ENCODE assay signal across 9 cellular contexts in genomic region chr19:49930483-49931011, GRCh38. TPM values are rescaled to one million over a fixed set of nuclear protein-coding genes. Genes with fewer than 3 reads are reported as not detected.
DNase-seq lines count a peak whose midpoint lies in the region; TF ChIP-seq lines count a peak whose summit lies in the region.
"Had no signal": no experiment of that assay in that cellular context is flagged by ENCODE, and none has a peak within 500 bp of the region (broad histone marks: within the 10 kb centered on the region; RNA-seq: fewer than 3 reads in every experiment).

No MANE protein-coding gene starts in this region.

- no peak for TF ChIP-seq CTCF in suprapubic skin (IDR thresholded peaks at IDR 0.05)

- no peaks in the 10 kb centered on the region for H3K9me3 ChIP-seq in iPS-15b (ENCODE audit: control insufficient read depth, insufficient read depth, low read length)
- no peaks in the 10 kb centered on the region for H3K9me3 ChIP-seq in suprapubic skin

- H3K27me3 ChIP-seq in iPS-15b (ENCODE audit: control insufficient read depth, insufficient read depth, low read length) = no peaks in the 10 kb centered on the region
- no peaks in the 10 kb centered on the region for H3K27me3 ChIP-seq in suprapubic skin

- TF ChIP-seq EP300 in suprapubic skin (IDR thresholded peaks at IDR 0.05) = no peak

- H3K27ac ChIP-seq in suprapubic skin = peak overlapping the region; percentile 96

- peaks cover 2% of the 10 kb centered on the region for H3K9me3 Mint-ChIP-seq in activated CD4-positive, alpha-beta memory T cell treated with anti-CD3 and anti-CD28 coated beads, Interleukin-2, amount 10 ng/mL, durations not matched to agents 7 days and 5 days

- CTCF ChIA-PET in activated CD4-positive, alpha-beta memory T cell treated with anti-CD3 and anti-CD28 coated beads, Interleukin-2, amount 10 ng/mL, durations not matched to agents 7 days and 5 days (lab: Charles Lee) = no interaction called here

- H3K27me3 Mint-ChIP-seq in activated CD4-positive, alpha-beta memory T cell treated with anti-CD3 and anti-CD28 coated beads, Interleukin-2, amount 10 ng/mL, durations not matched to agents 7 days and 5 days = no peaks in the 10 kb centered on the region

- peaks cover 14% of the 10 kb centered on the region for H3K36me3 ChIP-seq in iPS-15b (ENCODE audit: control insufficient read depth, insufficient read depth, low read length)
- peaks cover 10% of the 10 kb centered on the region for H3K36me3 ChIP-seq in suprapubic skin

- WGBS in suprapubic skin = 53% methylated on average over 14 of the region's 15 CpGs

- DNase-seq in activated CD4-positive, alpha-beta T cell treated with anti-CD3 and anti-CD28 coated beads for 48 hours = peak; percentile 37
- no peak for DNase-seq in activated CD4-positive, alpha-beta T cell treated with anti-CD3 and anti-CD28 coated beads for 1 hour
- no peak for DNase-seq in activated CD4-positive, alpha-beta memory T cell treated with anti-CD3 and anti-CD28 coated beads, Interleukin-2, amount 10 ng/mL, durations not matched to agents 7 days and 5 days
- DNase-seq in suprapubic skin (ENCODE audit: low spot score in 2 of 2) (no peak), NCI-H128 (lab: John Stamatoyannopoulos, UW; ENCODE audit: unreplicated experiment) (no peak), NCI-H2171 (lab: John Stamatoyannopoulos, UW) (no peak), DMS53 treated with DMSO at 0.1 percent for 48 hours (lab: John Stamatoyannopoulos, UW; ENCODE audit: unreplicated experiment) (no peak)

- H3K36me3 Mint-ChIP-seq in activated CD4-positive, alpha-beta memory T cell treated with anti-CD3 and anti-CD28 coated beads, Interleukin-2, amount 10 ng/mL, durations not matched to agents 7 days and 5 days (ENCODE audit: low read depth) = peaks cover 56% of the 10 kb centered on the region

- H3K4me1 ChIP-seq in iPS-15b (ENCODE audit: control insufficient read depth, insufficient read depth, low read length) (peaks cover 4% of the 10 kb centered on the region), suprapubic skin (peaks cover 28% of the 10 kb centered on the region)

- peak overlapping the region; percentile 37 for H3K9ac ChIP-seq in iPS-15b (ENCODE audit: low read depth, low read length)

- peak overlapping the region; percentile 10 for H3K27ac Mint-ChIP-seq in activated CD4-positive, alpha-beta memory T cell treated with anti-CD3 and anti-CD28 coated beads, Interleukin-2, amount 10 ng/mL, durations not matched to agents 7 days and 5 days

- peaks cover 64% of the 10 kb centered on the region for H3K4me1 Mint-ChIP-seq in activated CD4-positive, alpha-beta memory T cell treated with anti-CD3 and anti-CD28 coated beads, Interleukin-2, amount 10 ng/mL, durations not matched to agents 7 days and 5 days

- POLR2A ChIA-PET in activated CD4-positive, alpha-beta memory T cell treated with anti-CD3 and anti-CD28 coated beads, Interleukin-2, amount 10 ng/mL, durations not matched to agents 7 days and 5 days (lab: Charles Lee) = interaction anchor here (0.8 to 3.9 kb wide), 13 partner anchors 11 to 873 kb away, joined by 3 to 43 read pairs (median 8); partner anchors contain the start of genes AKT1S1, IL4I1, PNKP and TBC1D17

- no peak for TF ChIP-seq POLR2A in suprapubic skin (IDR thresholded peaks at IDR 0.05)

- H3K4me3 ChIP-seq in iPS-15b (ENCODE audit: low read depth, low read length) = peak overlapping the region; percentile 80
- peak overlapping the region; percentile 66 for H3K4me3 ChIP-seq in suprapubic skin

- H3K4me3 Mint-ChIP-seq in activated CD4-positive, alpha-beta memory T cell treated with anti-CD3 and anti-CD28 coated beads, Interleukin-2, amount 10 ng/mL, durations not matched to agents 7 days and 5 days = peak overlapping the region; percentile 95

RNA-seq across cellular contexts. Expression of gene NUP62, which starts 1.2 kb away (rescaled TPM):
- total RNA-seq in activated CD4-positive, alpha-beta memory T cell treated with anti-CD3 and anti-CD28 coated beads, Interleukin-2, amount 10 ng/mL, durations not matched to agents 7 days and 5 days = 100 to 1,000 TPM; 113 to 114 TPM
- 10 to 100 TPM; 40.3 to 46.2 (median 44.6) TPM for total RNA-seq in suprapubic skin

RNA-seq across cellular contexts. Expression of gene ATF5, which starts 1.5 kb away (rescaled TPM):
- 10 to 100 TPM; 19.6 to 20.0 TPM for total RNA-seq in activated CD4-positive, alpha-beta memory T cell treated with anti-CD3 and anti-CD28 coated beads, Interleukin-2, amount 10 ng/mL, durations not matched to agents 7 days and 5 days
- total RNA-seq in suprapubic skin = 1 to 10 TPM; 4.5 to 9.1 (median 6.7) TPM

RNA-seq across cellular contexts. Expression of gene SIGLEC11, which starts 30.4 kb away (rescaled TPM):
- not detected for total RNA-seq in activated CD4-positive, alpha-beta memory T cell treated with anti-CD3 and anti-CD28 coated beads, Interleukin-2, amount 10 ng/mL, durations not matched to agents 7 days and 5 days
- under 1 TPM in 1 of 4 donors, not detected in 3; 0.30 TPM for total RNA-seq in suprapubic skin
- total RNA-seq: kidney epithelial cell had no signal

RNA-seq across cellular contexts. Expression of gene IL4I1, which starts 33.9 kb away (rescaled TPM):
- 10 to 100 TPM; 25.7 to 26.4 TPM for total RNA-seq in activated CD4-positive, alpha-beta memory T cell treated with anti-CD3 and anti-CD28 coated beads, Interleukin-2, amount 10 ng/mL, durations not matched to agents 7 days and 5 days
- total RNA-seq in suprapubic skin = under 1 TPM in 1 of 4 donors, not detected in 3; 0.89 TPM

RNA-seq across cellular contexts. Expression of gene TBC1D17, which starts 53.0 kb away (rescaled TPM):
- total RNA-seq in activated CD4-positive, alpha-beta memory T cell treated with anti-CD3 and anti-CD28 coated beads, Interleukin-2, amount 10 ng/mL, durations not matched to agents 7 days and 5 days = 10 to 100 TPM; 42.3 to 47.6 TPM
- 10 to 100 TPM; 40.5 to 93.4 (median 59.4) TPM for total RNA-seq in suprapubic skin
